26 cellular contexts compared by ENCODE assay signal in the genomic region with DNA sequence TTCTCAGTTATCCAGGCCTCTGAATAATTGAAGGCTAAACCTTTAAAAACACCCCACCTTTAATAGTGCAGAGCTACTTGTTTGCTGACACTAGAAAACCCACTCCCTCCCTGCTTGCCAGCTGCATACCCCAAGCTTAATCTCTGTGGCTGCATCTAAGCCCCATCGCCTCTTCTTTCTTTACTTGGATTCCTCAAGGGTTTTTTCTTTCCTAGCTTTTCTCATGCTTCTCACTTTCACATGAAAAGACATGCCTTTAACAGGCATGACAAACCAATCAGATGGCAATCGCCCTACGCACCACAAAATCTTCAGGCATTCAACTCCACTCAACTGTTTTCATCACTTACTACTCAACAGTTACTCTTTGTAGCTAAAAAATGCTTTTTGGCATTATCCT.
"Had no signal": no experiment of that assay in that cellular context is flagged by ENCODE, and none has a peak within 500 bp of the region (broad histone marks: within the 10 kb centered on the region; RNA-seq: fewer than 3 reads in every experiment).

No MANE protein-coding gene starts in this region.

- ATAC-seq: esophagus mucosa; gastrocnemius medialis; left lobe of liver; natural killer cell; sciatic nerve; stimulated activated effector memory CD8-positive, alpha-beta T cell treated with anti-CD3 and anti-CD28 coated beads, Interleukin-12 subunit alpha, Interleukin-12 subunit beta, amount 100 ng/mL, for 72 hours; stimulated activated naive CD8-positive, alpha-beta T cell treated with anti-CD3 and anti-CD28 coated beads, Interleukin-15, Interleukin-2, amounts not matched to agents 100 U/mL and 50 U/mL, for 24 hours had no signal

- H3K4me3 ChIP-seq: gastrocnemius medialis, hepatocyte, lung, prostate gland, right atrium auricular region, testis, tibial artery had no signal

- H3K4me3 Mint-ChIP-seq: endodermal cell; memory B cell; natural killer cell; stimulated activated effector memory CD8-positive, alpha-beta T cell treated with anti-CD3 and anti-CD28 coated beads, Interleukin-12 subunit alpha, Interleukin-12 subunit beta, amount 100 ng/mL, for 72 hours; type B pancreatic cell had no signal

- H3K36me3 Mint-ChIP-seq: memory B cell, natural killer cell had no signal

- H3K27ac ChIP-seq: epithelial cell of prostate, gastrocnemius medialis, hepatocyte, prostate gland, right atrium auricular region, testis had no signal

- FAIRE-seq: kidney had no signal

- H3K9me3 ChIP-seq: gastrocnemius medialis, prostate gland, right atrium auricular region, testis, tibial artery had no signal

- DNase-seq: cortex of kidney; effector CD8-positive, alpha-beta T cell; endodermal cell; foreskin fibroblast; gastrocnemius medialis; head of caudate nucleus; kidney; natural killer cell; nucleus accumbens; stimulated activated CD4-positive, alpha-beta T cell treated with anti-CD3 and anti-CD28 coated beads, Interleukin-2, amount 100 ng/mL, for 24 hours; stimulated activated CD4-positive, alpha-beta T cell treated with anti-CD3 and anti-CD28 coated beads, Interleukin-4, amount 100 ng/mL, for 24 hours; stimulated activated naive CD8-positive, alpha-beta T cell treated with anti-CD3 and anti-CD28 coated beads, Interleukin-15, Interleukin-2, amounts not matched to agents 100 U/mL and 50 U/mL, for 24 hours; substantia nigra; testis; tibial artery had no signal

- H3K9me3 Mint-ChIP-seq: endodermal cell; memory B cell; natural killer cell; stimulated activated effector memory CD8-positive, alpha-beta T cell treated with anti-CD3 and anti-CD28 coated beads, Interleukin-12 subunit alpha, Interleukin-12 subunit beta, amount 100 ng/mL, for 72 hours; type B pancreatic cell had no signal

- H3K27me3 Mint-ChIP-seq: memory B cell, type B pancreatic cell had no signal

- H3K4me1 ChIP-seq: gastrocnemius medialis, prostate gland, right atrium auricular region, testis had no signal

- H3K4me1 Mint-ChIP-seq: memory B cell; natural killer cell; stimulated activated effector memory CD8-positive, alpha-beta T cell treated with anti-CD3 and anti-CD28 coated beads, Interleukin-12 subunit alpha, Interleukin-12 subunit beta, amount 100 ng/mL, for 72 hours had no signal

- H3K27ac Mint-ChIP-seq: endodermal cell; memory B cell; natural killer cell; stimulated activated effector memory CD8-positive, alpha-beta T cell treated with anti-CD3 and anti-CD28 coated beads, Interleukin-12 subunit alpha, Interleukin-12 subunit beta, amount 100 ng/mL, for 72 hours; type B pancreatic cell had no signal

- H3K36me3 ChIP-seq: gastrocnemius medialis, prostate gland had no signal

- H3K27me3 ChIP-seq: gastrocnemius medialis, hepatocyte, right atrium auricular region, testis, tibial artery had no signal
